Comparison of ENCODE assay signal across 1 cellular context in the genomic region with DNA sequence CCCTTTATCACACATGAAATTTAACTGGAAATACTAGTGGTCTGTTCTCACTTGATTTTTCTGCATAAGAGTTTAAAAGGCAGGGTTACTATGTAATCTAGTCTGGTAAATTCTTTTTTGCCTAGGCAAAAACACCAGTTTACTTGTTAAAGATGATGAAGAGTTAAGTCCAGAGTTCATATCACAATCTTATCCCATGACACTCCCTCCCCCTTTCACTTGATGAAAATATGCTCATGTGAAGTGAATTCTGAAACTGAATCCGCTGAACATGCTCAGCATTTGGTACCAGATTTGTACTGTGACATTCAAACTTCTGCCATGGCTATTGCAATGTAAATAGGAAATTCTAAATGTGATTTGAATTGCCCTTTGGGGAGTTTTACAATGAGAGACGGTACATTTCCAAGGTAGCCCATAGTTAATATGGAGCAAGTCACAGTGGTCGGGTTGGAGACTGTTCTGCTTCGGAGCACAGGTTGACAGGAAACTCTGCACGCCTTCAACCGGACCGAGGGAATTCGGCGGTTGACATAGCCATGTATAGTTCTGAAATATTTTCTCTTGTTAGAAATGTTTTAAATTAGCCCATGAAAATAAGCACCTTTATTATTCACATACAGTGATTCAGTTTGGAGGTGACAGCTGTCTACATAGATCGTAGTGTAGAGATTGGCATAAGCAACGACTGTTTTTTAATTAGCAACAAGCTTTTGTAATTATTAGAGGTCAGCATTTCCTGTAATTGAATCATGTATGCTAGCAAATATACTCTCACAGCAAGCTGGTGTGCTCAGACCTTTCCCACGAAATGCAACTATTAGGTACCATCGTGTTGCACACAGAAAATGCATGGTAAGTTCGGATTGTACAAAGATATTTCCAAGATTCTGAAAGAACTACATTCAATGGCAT.
TF ChIP-seq lines count a peak whose summit lies in the region.

No MANE protein-coding gene starts in this region.

TF ChIP-seq in HepG2, 621 proteins besides CTCF, POLR2A, EP300 and RAD21 (continued from another document and continues in another):
- TF ChIP-seq, protein P1, sequence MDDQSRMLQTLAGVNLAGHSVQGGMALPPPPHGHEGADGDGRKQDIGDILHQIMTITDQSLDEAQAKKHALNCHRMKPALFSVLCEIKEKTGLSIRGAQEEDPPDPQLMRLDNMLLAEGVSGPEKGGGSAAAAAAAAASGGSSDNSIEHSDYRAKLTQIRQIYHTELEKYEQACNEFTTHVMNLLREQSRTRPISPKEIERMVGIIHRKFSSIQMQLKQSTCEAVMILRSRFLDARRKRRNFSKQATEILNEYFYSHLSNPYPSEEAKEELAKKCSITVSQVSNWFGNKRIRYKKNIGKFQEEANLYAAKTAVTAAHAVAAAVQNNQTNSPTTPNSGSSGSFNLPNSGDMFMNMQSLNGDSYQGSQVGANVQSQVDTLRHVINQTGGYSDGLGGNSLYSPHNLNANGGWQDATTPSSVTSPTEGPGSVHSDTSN (CRISPR knock-in tag; IDR thresholded peaks at IDR 0.05; ENCODE audit: borderline replicate concordance): no peak
- TF ChIP-seq PTBP1 (IDR thresholded peaks at IDR 0.05; ENCODE audit: low read depth, low read length, poor library complexity, severe bottlenecking) (no peak), HDAC2 (CRISPR knock-in tag; IDR thresholded peaks at IDR 0.05) (no peak), SNRNP70 (IDR thresholded peaks at IDR 0.05; ENCODE audit: low read depth, low read length) (no peak), NR2C2 (CRISPR knock-in tag; IDR thresholded peaks at IDR 0.05; ENCODE audit: borderline replicate concordance) (no peak), ELF3 (CRISPR knock-in tag; IDR thresholded peaks at IDR 0.05) (no peak), TEAD3 (CRISPR knock-in tag; optimal IDR thresholded peaks at IDR 0.05; ENCODE audit: borderline replicate concordance) (no peak), ZBTB3 (CRISPR knock-in tag; IDR thresholded peaks at IDR 0.05; ENCODE audit: borderline replicate concordance, low read depth) (no peak), ZNF782 (CRISPR knock-in tag; IDR thresholded peaks at IDR 0.05; ENCODE audit: borderline replicate concordance) (no peak), ZNF792 (CRISPR knock-in tag; IDR thresholded peaks at IDR 0.05) (no peak), KLF16 (CRISPR knock-in tag; IDR thresholded peaks at IDR 0.05) (no peak), PPARG (CRISPR knock-in tag; conservative IDR thresholded peaks at IDR 0.05) (no peak), ZNF746 (CRISPR knock-in tag; IDR thresholded peaks at IDR 0.05) (no peak), ZBTB20 (CRISPR knock-in tag; IDR thresholded peaks at IDR 0.05; ENCODE audit: borderline replicate concordance, low read depth) (no peak), ZFY (CRISPR knock-in tag; IDR thresholded peaks at IDR 0.05) (no peak), MAFK (conservative IDR thresholded peaks at IDR 0.05 in 1 of 2, IDR thresholded peaks at IDR 0.05 in 1 of 2; ENCODE audit: low read length in 2 of 2) (peak in 1 of 2 experiments; percentile 41; a peak in 2 of 4 replicates), HNF4A (CRISPR knock-in tag; IDR thresholded peaks at IDR 0.05) (peak; percentile 38; the same call in 1 of the 2 replicates), CHD4 (IDR thresholded peaks at IDR 0.05; ENCODE audit: borderline replicate concordance, low read length) (no peak), NCOR1 (IDR thresholded peaks at IDR 0.05; ENCODE audit: borderline replicate concordance, low read length) (no peak), BRD4 (CRISPR knock-in tag; IDR thresholded peaks at IDR 0.05) (0 out of 2 replicates have a peak, but pooled peaks have one; percentile 26), U2AF1 (optimal IDR thresholded peaks at IDR 0.05; ENCODE audit: low read depth, low read length) (no peak), ZNF879 (CRISPR knock-in tag; IDR thresholded peaks at IDR 0.05) (no peak), PRPF4 (IDR thresholded peaks at IDR 0.05; ENCODE audit: low read depth, low read length, poor library complexity, severe bottlenecking) (peak; percentile 23), ZNF607 (CRISPR knock-in tag; IDR thresholded peaks at IDR 0.05; ENCODE audit: borderline replicate concordance) (no peak), CREB1 (IDR thresholded peaks at IDR 0.05) (no peak), CREB1 (CRISPR knock-in tag; IDR thresholded peaks at IDR 0.05) (no peak), RXRA (CRISPR knock-in tag; IDR thresholded peaks at IDR 0.05) (no peak), ZNF432 (CRISPR knock-in tag; IDR thresholded peaks at IDR 0.05; ENCODE audit: borderline replicate concordance) (no peak), NFRKB (IDR thresholded peaks at IDR 0.05) (no peak), NFYC (CRISPR knock-in tag; IDR thresholded peaks at IDR 0.05) (no peak), ZNF260 (CRISPR knock-in tag; IDR thresholded peaks at IDR 0.05; ENCODE audit: borderline replicate concordance, low read depth) (no peak), ZNF253 (CRISPR knock-in tag; IDR thresholded peaks at IDR 0.05; ENCODE audit: borderline replicate concordance) (no peak), ZNF317 (CRISPR knock-in tag; IDR thresholded peaks at IDR 0.05) (no peak), HOXA9 (CRISPR knock-in tag; IDR thresholded peaks at IDR 0.05; ENCODE audit: borderline replicate concordance) (no peak)
- TF ChIP-seq, protein P2, sequence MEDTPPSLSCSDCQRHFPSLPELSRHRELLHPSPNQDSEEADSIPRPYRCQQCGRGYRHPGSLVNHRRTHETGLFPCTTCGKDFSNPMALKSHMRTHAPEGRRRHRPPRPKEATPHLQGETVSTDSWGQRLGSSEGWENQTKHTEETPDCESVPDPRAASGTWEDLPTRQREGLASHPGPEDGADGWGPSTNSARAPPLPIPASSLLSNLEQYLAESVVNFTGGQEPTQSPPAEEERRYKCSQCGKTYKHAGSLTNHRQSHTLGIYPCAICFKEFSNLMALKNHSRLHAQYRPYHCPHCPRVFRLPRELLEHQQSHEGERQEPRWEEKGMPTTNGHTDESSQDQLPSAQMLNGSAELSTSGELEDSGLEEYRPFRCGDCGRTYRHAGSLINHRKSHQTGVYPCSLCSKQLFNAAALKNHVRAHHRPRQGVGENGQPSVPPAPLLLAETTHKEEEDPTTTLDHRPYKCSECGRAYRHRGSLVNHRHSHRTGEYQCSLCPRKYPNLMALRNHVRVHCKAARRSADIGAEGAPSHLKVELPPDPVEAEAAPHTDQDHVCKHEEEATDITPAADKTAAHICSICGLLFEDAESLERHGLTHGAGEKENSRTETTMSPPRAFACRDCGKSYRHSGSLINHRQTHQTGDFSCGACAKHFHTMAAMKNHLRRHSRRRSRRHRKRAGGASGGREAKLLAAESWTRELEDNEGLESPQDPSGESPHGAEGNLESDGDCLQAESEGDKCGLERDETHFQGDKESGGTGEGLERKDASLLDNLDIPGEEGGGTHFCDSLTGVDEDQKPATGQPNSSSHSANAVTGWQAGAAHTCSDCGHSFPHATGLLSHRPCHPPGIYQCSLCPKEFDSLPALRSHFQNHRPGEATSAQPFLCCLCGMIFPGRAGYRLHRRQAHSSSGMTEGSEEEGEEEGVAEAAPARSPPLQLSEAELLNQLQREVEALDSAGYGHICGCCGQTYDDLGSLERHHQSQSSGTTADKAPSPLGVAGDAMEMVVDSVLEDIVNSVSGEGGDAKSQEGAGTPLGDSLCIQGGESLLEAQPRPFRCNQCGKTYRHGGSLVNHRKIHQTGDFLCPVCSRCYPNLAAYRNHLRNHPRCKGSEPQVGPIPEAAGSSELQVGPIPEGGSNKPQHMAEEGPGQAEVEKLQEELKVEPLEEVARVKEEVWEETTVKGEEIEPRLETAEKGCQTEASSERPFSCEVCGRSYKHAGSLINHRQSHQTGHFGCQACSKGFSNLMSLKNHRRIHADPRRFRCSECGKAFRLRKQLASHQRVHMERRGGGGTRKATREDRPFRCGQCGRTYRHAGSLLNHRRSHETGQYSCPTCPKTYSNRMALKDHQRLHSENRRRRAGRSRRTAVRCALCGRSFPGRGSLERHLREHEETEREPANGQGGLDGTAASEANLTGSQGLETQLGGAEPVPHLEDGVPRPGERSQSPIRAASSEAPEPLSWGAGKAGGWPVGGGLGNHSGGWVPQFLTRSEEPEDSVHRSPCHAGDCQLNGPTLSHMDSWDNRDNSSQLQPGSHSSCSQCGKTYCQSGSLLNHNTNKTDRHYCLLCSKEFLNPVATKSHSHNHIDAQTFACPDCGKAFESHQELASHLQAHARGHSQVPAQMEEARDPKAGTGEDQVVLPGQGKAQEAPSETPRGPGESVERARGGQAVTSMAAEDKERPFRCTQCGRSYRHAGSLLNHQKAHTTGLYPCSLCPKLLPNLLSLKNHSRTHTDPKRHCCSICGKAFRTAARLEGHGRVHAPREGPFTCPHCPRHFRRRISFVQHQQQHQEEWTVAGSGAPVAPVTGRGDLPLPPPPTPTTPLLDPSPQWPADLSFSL (CRISPR knock-in tag; IDR thresholded peaks at IDR 0.05): no peak
- TF ChIP-seq, protein P3, sequence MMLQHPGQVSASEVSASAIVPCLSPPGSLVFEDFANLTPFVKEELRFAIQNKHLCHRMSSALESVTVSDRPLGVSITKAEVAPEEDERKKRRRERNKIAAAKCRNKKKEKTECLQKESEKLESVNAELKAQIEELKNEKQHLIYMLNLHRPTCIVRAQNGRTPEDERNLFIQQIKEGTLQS (CRISPR knock-in tag; IDR thresholded peaks at IDR 0.05): no peak
- TF ChIP-seq, protein P4, sequence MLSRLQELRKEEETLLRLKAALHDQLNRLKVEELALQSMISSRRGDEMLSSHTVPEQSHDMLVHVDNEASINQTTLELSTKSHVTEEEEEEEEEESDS (CRISPR knock-in tag; IDR thresholded peaks at IDR 0.05; ENCODE audit: borderline replicate concordance): no peak
- TF ChIP-seq, protein P5, sequence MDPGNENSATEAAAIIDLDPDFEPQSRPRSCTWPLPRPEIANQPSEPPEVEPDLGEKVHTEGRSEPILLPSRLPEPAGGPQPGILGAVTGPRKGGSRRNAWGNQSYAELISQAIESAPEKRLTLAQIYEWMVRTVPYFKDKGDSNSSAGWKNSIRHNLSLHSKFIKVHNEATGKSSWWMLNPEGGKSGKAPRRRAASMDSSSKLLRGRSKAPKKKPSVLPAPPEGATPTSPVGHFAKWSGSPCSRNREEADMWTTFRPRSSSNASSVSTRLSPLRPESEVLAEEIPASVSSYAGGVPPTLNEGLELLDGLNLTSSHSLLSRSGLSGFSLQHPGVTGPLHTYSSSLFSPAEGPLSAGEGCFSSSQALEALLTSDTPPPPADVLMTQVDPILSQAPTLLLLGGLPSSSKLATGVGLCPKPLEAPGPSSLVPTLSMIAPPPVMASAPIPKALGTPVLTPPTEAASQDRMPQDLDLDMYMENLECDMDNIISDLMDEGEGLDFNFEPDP (CRISPR knock-in tag; conservative IDR thresholded peaks at IDR 0.05): no peak
- TF ChIP-seq, protein P6, sequence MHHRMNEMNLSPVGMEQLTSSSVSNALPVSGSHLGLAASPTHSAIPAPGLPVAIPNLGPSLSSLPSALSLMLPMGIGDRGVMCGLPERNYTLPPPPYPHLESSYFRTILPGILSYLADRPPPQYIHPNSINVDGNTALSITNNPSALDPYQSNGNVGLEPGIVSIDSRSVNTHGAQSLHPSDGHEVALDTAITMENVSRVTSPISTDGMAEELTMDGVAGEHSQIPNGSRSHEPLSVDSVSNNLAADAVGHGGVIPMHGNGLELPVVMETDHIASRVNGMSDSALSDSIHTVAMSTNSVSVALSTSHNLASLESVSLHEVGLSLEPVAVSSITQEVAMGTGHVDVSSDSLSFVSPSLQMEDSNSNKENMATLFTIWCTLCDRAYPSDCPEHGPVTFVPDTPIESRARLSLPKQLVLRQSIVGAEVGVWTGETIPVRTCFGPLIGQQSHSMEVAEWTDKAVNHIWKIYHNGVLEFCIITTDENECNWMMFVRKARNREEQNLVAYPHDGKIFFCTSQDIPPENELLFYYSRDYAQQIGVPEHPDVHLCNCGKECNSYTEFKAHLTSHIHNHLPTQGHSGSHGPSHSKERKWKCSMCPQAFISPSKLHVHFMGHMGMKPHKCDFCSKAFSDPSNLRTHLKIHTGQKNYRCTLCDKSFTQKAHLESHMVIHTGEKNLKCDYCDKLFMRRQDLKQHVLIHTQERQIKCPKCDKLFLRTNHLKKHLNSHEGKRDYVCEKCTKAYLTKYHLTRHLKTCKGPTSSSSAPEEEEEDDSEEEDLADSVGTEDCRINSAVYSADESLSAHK (CRISPR knock-in tag; IDR thresholded peaks at IDR 0.05; ENCODE audit: borderline replicate concordance): no peak
- TF ChIP-seq, protein P7, sequence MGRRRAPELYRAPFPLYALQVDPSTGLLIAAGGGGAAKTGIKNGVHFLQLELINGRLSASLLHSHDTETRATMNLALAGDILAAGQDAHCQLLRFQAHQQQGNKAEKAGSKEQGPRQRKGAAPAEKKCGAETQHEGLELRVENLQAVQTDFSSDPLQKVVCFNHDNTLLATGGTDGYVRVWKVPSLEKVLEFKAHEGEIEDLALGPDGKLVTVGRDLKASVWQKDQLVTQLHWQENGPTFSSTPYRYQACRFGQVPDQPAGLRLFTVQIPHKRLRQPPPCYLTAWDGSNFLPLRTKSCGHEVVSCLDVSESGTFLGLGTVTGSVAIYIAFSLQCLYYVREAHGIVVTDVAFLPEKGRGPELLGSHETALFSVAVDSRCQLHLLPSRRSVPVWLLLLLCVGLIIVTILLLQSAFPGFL (CRISPR knock-in tag; IDR thresholded peaks at IDR 0.05): no peak
- TF ChIP-seq, protein P8, sequence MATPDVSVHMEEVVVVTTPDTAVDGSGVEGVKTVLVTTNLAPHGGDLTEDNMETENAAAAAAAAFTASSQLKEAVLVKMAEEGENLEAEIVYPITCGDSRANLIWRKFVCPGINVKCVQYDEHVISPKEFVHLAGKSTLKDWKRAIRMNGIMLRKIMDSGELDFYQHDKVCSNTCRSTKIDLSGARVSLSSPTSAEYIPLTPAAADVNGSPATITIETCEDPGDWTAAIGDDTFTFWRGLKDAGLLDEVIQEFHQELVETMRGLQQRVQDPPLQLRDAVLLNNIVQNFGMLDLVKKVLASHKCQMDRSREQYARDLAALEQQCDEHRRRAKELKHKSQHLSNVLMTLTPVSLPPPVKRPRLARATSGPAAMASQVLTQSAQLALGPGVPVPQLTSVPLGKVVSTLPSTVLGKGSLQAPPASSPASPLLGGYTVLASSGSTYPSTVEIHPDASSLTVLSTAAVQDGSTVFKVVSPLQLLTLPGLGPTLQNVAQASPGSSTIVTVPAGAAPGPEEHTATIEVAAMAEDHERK (CRISPR knock-in tag; IDR thresholded peaks at IDR 0.05; ENCODE audit: low read depth): no peak
- TF ChIP-seq, protein P9, sequence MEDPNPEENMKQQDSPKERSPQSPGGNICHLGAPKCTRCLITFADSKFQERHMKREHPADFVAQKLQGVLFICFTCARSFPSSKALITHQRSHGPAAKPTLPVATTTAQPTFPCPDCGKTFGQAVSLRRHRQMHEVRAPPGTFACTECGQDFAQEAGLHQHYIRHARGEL (CRISPR knock-in tag; IDR thresholded peaks at IDR 0.05): no peak
- TF ChIP-seq, protein P10, sequence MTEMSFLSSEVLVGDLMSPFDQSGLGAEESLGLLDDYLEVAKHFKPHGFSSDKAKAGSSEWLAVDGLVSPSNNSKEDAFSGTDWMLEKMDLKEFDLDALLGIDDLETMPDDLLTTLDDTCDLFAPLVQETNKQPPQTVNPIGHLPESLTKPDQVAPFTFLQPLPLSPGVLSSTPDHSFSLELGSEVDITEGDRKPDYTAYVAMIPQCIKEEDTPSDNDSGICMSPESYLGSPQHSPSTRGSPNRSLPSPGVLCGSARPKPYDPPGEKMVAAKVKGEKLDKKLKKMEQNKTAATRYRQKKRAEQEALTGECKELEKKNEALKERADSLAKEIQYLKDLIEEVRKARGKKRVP (CRISPR knock-in tag; IDR thresholded peaks at IDR 0.05): 0 out of 4 replicates have a peak, but pooled peaks of 1 of the 2 experiments have one; percentile 15
- TF ChIP-seq, protein P11, sequence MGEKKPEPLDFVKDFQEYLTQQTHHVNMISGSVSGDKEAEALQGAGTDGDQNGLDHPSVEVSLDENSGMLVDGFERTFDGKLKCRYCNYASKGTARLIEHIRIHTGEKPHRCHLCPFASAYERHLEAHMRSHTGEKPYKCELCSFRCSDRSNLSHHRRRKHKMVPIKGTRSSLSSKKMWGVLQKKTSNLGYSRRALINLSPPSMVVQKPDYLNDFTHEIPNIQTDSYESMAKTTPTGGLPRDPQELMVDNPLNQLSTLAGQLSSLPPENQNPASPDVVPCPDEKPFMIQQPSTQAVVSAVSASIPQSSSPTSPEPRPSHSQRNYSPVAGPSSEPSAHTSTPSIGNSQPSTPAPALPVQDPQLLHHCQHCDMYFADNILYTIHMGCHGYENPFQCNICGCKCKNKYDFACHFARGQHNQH (CRISPR knock-in tag; IDR thresholded peaks at IDR 0.05): no peak
